Comparison of ENCODE assay signal across 9 cellular contexts in the genomic region with DNA sequence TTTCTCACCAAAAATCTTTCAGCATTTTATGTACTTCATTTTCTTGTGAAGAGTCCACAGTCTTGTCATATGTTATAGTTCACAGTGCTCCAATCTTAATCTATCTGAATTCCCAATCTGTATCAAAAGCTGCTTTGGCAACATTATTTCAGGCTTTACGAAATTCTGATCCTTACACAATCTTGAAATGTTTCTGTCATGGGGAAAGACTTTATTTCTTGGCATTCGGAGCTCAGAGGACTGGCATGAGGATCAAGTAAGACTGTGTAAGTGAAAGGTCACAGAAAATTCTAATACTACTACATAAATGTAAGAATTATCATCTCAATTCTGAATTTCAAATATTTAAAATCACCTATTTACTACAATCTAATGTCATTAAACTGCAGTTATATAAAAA. TPM values are rescaled to one million over a fixed set of nuclear protein-coding genes. Genes with fewer than 3 reads are reported as not detected.
DNase-seq lines count a peak whose midpoint lies in the region; ATAC-seq and TF ChIP-seq lines count a peak whose summit lies in the region.
"Had no signal": no experiment of that assay in that cellular context is flagged by ENCODE, and none has a peak within 500 bp of the region (broad histone marks: within the 10 kb centered on the region; RNA-seq: fewer than 3 reads in every experiment).

No MANE protein-coding gene starts in this region.

- H3K4me3 ChIP-seq in SU-DHL-6 (ENCODE audit: insufficient read depth, low read length, poor library complexity, severe bottlenecking) (no peak overlapping the region), fibroblast of pulmonary artery (replicated peaks; ENCODE audit: low read depth, low read length) (peak overlapping the region; percentile 89), skeletal muscle tissue (ENCODE audit: low read length in 3 of 3) (no peak overlapping the region)

- peaks cover 33% of the 10 kb centered on the region for H4K20me1 ChIP-seq in SU-DHL-6 (ENCODE audit: low read depth, low read length)

- H3K36me3 Mint-ChIP-seq in activated CD4-positive, alpha-beta T cell treated with anti-CD3 and anti-CD28 coated beads for 36 hours (ENCODE audit: low read depth), result no peaks in the 10 kb centered on the region

- no peak for DNase-seq in activated CD4-positive, alpha-beta T cell treated with anti-CD3 and anti-CD28 coated beads for 36 hours
- no peak for DNase-seq in activated CD4-positive, alpha-beta T cell treated with anti-CD3 and anti-CD28 coated beads for 1 hour
- DNase-seq in fibroblast of pulmonary artery (ENCODE audit: low read depth) (peak; percentile 82), OCI-M2 (lab: John Stamatoyannopoulos, UW; ENCODE audit: unreplicated experiment) (no peak)

- intact Hi-C loops in activated CD4-positive, alpha-beta T cell treated with anti-CD3 and anti-CD28 coated beads for 36 hours (cut with DNase I, micrococcal nuclease), result loop anchor here (2.0 to 10.0 kb wide), 3 partner anchors 75 to 543 kb away; a partner anchor contains a TSS

- H3K27me3 ChIP-seq in SU-DHL-6 (ENCODE audit: low read length) (no peaks in the 10 kb centered on the region), skeletal muscle tissue (ENCODE audit: control insufficient read depth in 3 of 3, insufficient read depth in 3 of 3, low read length in 3 of 3) (no peaks in the 10 kb centered on the region)

- H3K9ac ChIP-seq in SU-DHL-6 (ENCODE audit: low read length) (no peak overlapping the region), skeletal muscle tissue (ENCODE audit: low read depth in 1 of 3, low read length in 3 of 3) (peak overlapping the region in 2 of 3 donors; percentile 47 to 54)
- H3K9ac ChIP-seq: parathyroid adenoma had no signal

- H3K9me2 ChIP-seq in SU-DHL-6 (replicated peaks; ENCODE audit: insufficient read depth, low read length), result no peaks in the 10 kb centered on the region

- peak overlapping the region; percentile 0 for H3K4me3 Mint-ChIP-seq in activated CD4-positive, alpha-beta T cell treated with anti-CD3 and anti-CD28 coated beads for 36 hours

- no peak overlapping the region for H2AFZ ChIP-seq in SU-DHL-6 (ENCODE audit: low read depth, low read length, severe bottlenecking)
- H2AFZ ChIP-seq: parathyroid adenoma had no signal

- H3K27ac ChIP-seq in SU-DHL-6 (ENCODE audit: low read depth, low read length) (no peak overlapping the region), skeletal muscle tissue (ENCODE audit: low read depth, low read length) (no peak overlapping the region)
- H3K27ac ChIP-seq: parathyroid adenoma had no signal

- H3K4me1 Mint-ChIP-seq in activated CD4-positive, alpha-beta T cell treated with anti-CD3 and anti-CD28 coated beads for 36 hours, result peaks cover 44% of the 10 kb centered on the region

- H3K79me2 ChIP-seq in SU-DHL-6 (ENCODE audit: insufficient read depth, low read length), result peaks cover 66% of the 10 kb centered on the region

- TF ChIP-seq CTCF in SU-DHL-6 (IDR thresholded peaks at IDR 0.05; ENCODE audit: insufficient read depth, low read length, poor library complexity, severe bottlenecking), result no peak
- TF ChIP-seq CTCF in fibroblast of pulmonary artery (IDR thresholded peaks at IDR 0.05; ENCODE audit: low read length, missing control alignments), result no peak

- CTCF ChIA-PET in activated CD4-positive, alpha-beta T cell treated with anti-CD3 and anti-CD28 coated beads for 36 hours (lab: Charles Lee), result interaction anchor here (1.1 kb wide), 1 partner anchor 10 kb away, joined by 3 read pairs; no protein-coding TSS in a partner anchor

- no peaks in the 10 kb centered on the region; the same call in 1 of the 2 replicates for H3F3A ChIP-seq in SU-DHL-6 (ENCODE audit: insufficient read depth)

- ATAC-seq in activated CD4-positive, alpha-beta T cell treated with anti-CD3 and anti-CD28 coated beads for 36 hours, result no peak
- ATAC-seq in GM18909 (IDR thresholded peaks at IDR 0.05; ENCODE audit: poor library complexity, unreplicated experiment), result no peak
- ATAC-seq in HG02588 (IDR thresholded peaks at IDR 0.05; ENCODE audit: unreplicated experiment), result no peak

- no peaks in the 10 kb centered on the region for H3K27me3 Mint-ChIP-seq in activated CD4-positive, alpha-beta T cell treated with anti-CD3 and anti-CD28 coated beads for 36 hours

- no peaks in the 10 kb centered on the region for H3K9me3 Mint-ChIP-seq in activated CD4-positive, alpha-beta T cell treated with anti-CD3 and anti-CD28 coated beads for 36 hours (ENCODE audit: low read depth)

- no peaks in the 10 kb centered on the region for H3K9me3 ChIP-seq in SU-DHL-6 (ENCODE audit: insufficient read depth, low read length)
- H3K9me3 ChIP-seq in skeletal muscle tissue (ENCODE audit: control insufficient read depth in 3 of 3, low read length in 3 of 3), result no peaks in the 10 kb centered on the region

- H3K36me3 ChIP-seq in SU-DHL-6 (ENCODE audit: low read length) (no peaks in the 10 kb centered on the region), skeletal muscle tissue (ENCODE audit: control insufficient read depth in 3 of 3, insufficient read depth in 3 of 3, low read length in 3 of 3) (no peaks in the 10 kb centered on the region)

- peaks cover 5 to 14% (median 9%) of the 10 kb centered on the region in 3 donors for H3K4me1 ChIP-seq in skeletal muscle tissue (ENCODE audit: control insufficient read depth in 3 of 3, insufficient read depth in 3 of 3, low read length in 3 of 3)

- no peak overlapping the region for H3K27ac Mint-ChIP-seq in activated CD4-positive, alpha-beta T cell treated with anti-CD3 and anti-CD28 coated beads for 36 hours

- POLR2A ChIA-PET in activated CD4-positive, alpha-beta T cell treated with anti-CD3 and anti-CD28 coated beads for 36 hours (lab: Charles Lee), result no interaction called here

- H3K4me2 ChIP-seq in SU-DHL-6 (ENCODE audit: low read depth, low read length, poor library complexity, severe bottlenecking), result peak overlapping the region; percentile 11

RNA-seq across cellular contexts. Expression of a gene that starts 2.0 kb away (rescaled TPM):
- total RNA-seq in activated CD4-positive, alpha-beta T cell treated with anti-CD3 and anti-CD28 coated beads for 36 hours, result 10 to 100 TPM; 36.3 to 36.8 TPM
- 79.9 TPM for total RNA-seq in skeletal muscle tissue

RNA-seq across cellular contexts. Expression of a gene that starts 21.8 kb away (rescaled TPM):
- total RNA-seq in activated CD4-positive, alpha-beta T cell treated with anti-CD3 and anti-CD28 coated beads for 36 hours, result 1 to 10 TPM; 7.2 to 9.0 TPM
- total RNA-seq in skeletal muscle tissue, result 19.8 TPM
